1 cellular context compared by ENCODE assay signal in genomic region chr9:96168882-96169281, GRCh38.
TF ChIP-seq lines count a peak whose summit lies in the region.

No MANE protein-coding gene starts in this region.

TF ChIP-seq in GM23338, 12 proteins besides CTCF, POLR2A, EP300 and RAD21 (continued from another document):
- TF ChIP-seq, protein P1, sequence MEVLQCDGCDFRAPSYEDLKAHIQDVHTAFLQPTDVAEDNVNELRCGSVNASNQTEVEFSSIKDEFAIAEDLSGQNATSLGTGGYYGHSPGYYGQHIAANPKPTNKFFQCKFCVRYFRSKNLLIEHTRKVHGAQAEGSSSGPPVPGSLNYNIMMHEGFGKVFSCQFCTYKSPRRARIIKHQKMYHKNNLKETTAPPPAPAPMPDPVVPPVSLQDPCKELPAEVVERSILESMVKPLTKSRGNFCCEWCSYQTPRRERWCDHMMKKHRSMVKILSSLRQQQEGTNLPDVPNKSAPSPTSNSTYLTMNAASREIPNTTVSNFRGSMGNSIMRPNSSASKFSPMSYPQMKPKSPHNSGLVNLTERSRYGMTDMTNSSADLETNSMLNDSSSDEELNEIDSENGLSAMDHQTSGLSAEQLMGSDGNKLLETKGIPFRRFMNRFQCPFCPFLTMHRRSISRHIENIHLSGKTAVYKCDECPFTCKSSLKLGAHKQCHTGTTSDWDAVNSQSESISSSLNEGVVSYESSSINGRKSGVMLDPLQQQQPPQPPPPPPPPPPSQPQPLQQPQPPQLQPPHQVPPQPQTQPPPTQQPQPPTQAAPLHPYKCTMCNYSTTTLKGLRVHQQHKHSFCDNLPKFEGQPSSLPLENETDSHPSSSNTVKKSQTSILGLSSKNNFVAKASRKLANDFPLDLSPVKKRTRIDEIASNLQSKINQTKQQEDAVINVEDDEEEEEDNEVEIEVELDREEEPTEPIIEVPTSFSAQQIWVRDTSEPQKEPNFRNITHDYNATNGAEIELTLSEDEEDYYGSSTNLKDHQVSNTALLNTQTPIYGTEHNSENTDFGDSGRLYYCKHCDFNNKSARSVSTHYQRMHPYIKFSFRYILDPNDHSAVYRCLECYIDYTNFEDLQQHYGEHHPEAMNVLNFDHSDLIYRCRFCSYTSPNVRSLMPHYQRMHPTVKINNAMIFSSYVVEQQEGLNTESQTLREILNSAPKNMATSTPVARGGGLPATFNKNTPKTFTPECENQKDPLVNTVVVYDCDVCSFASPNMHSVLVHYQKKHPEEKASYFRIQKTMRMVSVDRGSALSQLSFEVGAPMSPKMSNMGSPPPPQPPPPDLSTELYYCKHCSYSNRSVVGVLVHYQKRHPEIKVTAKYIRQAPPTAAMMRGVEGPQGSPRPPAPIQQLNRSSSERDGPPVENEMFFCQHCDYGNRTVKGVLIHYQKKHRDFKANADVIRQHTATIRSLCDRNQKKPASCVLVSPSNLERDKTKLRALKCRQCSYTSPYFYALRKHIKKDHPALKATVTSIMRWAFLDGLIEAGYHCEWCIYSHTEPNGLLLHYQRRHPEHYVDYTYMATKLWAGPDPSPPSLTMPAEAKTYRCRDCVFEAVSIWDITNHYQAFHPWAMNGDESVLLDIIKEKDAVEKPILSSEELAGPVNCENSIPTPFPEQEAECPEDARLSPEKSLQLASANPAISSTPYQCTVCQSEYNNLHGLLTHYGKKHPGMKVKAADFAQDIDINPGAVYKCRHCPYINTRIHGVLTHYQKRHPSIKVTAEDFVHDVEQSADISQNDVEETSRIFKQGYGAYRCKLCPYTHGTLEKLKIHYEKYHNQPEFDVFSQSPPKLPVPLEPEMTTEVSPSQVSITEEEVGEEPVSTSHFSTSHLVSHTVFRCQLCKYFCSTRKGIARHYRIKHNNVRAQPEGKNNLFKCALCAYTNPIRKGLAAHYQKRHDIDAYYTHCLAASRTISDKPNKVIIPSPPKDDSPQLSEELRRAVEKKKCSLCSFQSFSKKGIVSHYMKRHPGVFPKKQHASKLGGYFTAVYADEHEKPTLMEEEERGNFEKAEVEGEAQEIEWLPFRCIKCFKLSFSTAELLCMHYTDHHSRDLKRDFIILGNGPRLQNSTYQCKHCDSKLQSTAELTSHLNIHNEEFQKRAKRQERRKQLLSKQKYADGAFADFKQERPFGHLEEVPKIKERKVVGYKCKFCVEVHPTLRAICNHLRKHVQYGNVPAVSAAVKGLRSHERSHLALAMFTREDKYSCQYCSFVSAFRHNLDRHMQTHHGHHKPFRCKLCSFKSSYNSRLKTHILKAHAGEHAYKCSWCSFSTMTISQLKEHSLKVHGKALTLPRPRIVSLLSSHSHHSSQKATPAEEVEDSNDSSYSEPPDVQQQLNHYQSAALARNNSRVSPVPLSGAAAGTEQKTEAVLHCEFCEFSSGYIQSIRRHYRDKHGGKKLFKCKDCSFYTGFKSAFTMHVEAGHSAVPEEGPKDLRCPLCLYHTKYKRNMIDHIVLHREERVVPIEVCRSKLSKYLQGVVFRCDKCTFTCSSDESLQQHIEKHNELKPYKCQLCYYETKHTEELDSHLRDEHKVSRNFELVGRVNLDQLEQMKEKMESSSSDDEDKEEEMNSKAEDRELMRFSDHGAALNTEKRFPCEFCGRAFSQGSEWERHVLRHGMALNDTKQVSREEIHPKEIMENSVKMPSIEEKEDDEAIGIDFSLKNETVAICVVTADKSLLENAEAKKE (CRISPR knock-in tag; IDR thresholded peaks at IDR 0.05), result no peak
- TF ChIP-seq NANOG (IDR thresholded peaks at IDR 0.05; ENCODE audit: borderline replicate concordance) (no peak), JUNB (IDR thresholded peaks at IDR 0.05; ENCODE audit: unreplicated experiment) (no peak), ZNF114 (CRISPR knock-in tag; IDR thresholded peaks at IDR 0.05) (no peak), CREB1 (CRISPR knock-in tag; IDR thresholded peaks at IDR 0.05; ENCODE audit: low read depth) (no peak), POLR2AphosphoS5 (IDR thresholded peaks at IDR 0.05; ENCODE audit: low read depth) (no peak), EZH2 (IDR thresholded peaks at IDR 0.05; ENCODE audit: low read depth, unreplicated experiment) (no peak), STAT1 (IDR thresholded peaks at IDR 0.05; ENCODE audit: unreplicated experiment) (no peak), EZH2phosphoT487 (IDR thresholded peaks at IDR 0.05; ENCODE audit: unreplicated experiment) (no peak), ZNF331 (CRISPR knock-in tag; IDR thresholded peaks at IDR 0.05; ENCODE audit: low read depth) (no peak)
- TF ChIP-seq, protein P2, sequence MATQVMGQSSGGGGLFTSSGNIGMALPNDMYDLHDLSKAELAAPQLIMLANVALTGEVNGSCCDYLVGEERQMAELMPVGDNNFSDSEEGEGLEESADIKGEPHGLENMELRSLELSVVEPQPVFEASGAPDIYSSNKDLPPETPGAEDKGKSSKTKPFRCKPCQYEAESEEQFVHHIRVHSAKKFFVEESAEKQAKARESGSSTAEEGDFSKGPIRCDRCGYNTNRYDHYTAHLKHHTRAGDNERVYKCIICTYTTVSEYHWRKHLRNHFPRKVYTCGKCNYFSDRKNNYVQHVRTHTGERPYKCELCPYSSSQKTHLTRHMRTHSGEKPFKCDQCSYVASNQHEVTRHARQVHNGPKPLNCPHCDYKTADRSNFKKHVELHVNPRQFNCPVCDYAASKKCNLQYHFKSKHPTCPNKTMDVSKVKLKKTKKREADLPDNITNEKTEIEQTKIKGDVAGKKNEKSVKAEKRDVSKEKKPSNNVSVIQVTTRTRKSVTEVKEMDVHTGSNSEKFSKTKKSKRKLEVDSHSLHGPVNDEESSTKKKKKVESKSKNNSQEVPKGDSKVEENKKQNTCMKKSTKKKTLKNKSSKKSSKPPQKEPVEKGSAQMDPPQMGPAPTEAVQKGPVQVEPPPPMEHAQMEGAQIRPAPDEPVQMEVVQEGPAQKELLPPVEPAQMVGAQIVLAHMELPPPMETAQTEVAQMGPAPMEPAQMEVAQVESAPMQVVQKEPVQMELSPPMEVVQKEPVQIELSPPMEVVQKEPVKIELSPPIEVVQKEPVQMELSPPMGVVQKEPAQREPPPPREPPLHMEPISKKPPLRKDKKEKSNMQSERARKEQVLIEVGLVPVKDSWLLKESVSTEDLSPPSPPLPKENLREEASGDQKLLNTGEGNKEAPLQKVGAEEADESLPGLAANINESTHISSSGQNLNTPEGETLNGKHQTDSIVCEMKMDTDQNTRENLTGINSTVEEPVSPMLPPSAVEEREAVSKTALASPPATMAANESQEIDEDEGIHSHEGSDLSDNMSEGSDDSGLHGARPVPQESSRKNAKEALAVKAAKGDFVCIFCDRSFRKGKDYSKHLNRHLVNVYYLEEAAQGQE (IDR thresholded peaks at IDR 0.05; ENCODE audit: unreplicated experiment), result no peak
